16 cellular contexts compared by ENCODE assay signal in the genomic region with DNA sequence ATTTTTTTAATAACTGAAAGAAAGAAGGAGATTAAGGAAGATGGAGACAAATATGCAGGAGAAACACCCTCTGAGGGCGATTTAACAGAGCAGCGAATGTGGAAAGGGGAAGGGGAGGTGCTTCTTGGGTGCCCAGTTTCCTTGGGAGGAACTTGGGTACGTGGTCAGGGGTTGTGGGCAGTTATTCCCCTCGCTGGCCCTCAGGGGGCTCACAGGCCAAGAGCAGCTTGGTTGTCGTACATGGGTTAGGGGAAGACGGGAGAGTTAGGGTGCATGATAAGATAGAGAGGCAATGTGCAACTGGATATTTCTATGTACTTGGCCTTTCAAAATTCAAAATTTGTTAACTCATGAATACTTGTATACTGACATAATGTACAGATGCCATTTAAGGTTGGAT. TPM values are rescaled to one million over a fixed set of nuclear protein-coding genes. Genes with fewer than 3 reads are reported as not detected.
A peak's percentile ranks its signal among the peaks of the same experiment; 100 is the strongest.
DNase-seq lines count a peak whose midpoint lies in the region; FAIRE-seq and TF ChIP-seq lines count a peak whose summit lies in the region.
"Had no signal": no experiment of that assay in that cellular context is flagged by ENCODE, and none has a peak within 500 bp of the region (broad histone marks: within the 10 kb centered on the region; RNA-seq: fewer than 3 reads in every experiment).

No MANE protein-coding gene starts in this region.

- peaks cover 3% of the 10 kb centered on the region for H3K36me3 ChIP-seq in NT2/D1 (ENCODE audit: insufficient read depth, insufficient read length, low read length)
- no peaks in the 10 kb centered on the region for H3K36me3 ChIP-seq in endodermal cell (ENCODE audit: control insufficient read depth, insufficient read depth, low read length)
- H3K36me3 ChIP-seq in small intestine (ENCODE audit: control insufficient read depth in 2 of 2, insufficient read depth in 2 of 2, low read length in 2 of 2), result no peaks in the 10 kb centered on the region
- H3K36me3 ChIP-seq in brain microvascular endothelial cell (replicated peaks), result no peaks in the 10 kb centered on the region

- DNase-seq in activated naive CD4-positive, alpha-beta T cell treated with anti-CD3 and anti-CD28 coated beads, Interleukin-2, amount 10 ng/mL, durations not matched to agents 7 days and 5 days, result no peak
- no peak for DNase-seq in activated naive CD4-positive, alpha-beta T cell treated with Interleukin-2 at 50 U/mL for 16 hours
- DNase-seq in NT2/D1 (ENCODE audit: low read depth, low spot score) (no peak), endodermal cell (peak; percentile 72), type B pancreatic cell (ENCODE audit: extremely low spot score, unreplicated experiment) (no peak), small intestine (no peak), brain microvascular endothelial cell (no peak)
- no peak for DNase-seq in stimulated activated CD4-positive, alpha-beta T cell treated with anti-CD3 and anti-CD28 coated beads, Interleukin-1b, Interleukin-23, amount 100 ng/mL, for 48 hours
- DNase-seq: Calu3, GDM1, KG1, NCI-H1092, NCI-H187, NCI-H446 had no signal

- H3K36me3 Mint-ChIP-seq in activated naive CD4-positive, alpha-beta T cell treated with anti-CD3 and anti-CD28 coated beads, Interleukin-2, amount 10 ng/mL, durations not matched to agents 7 days and 5 days, result peaks cover 4% of the 10 kb centered on the region
- H3K36me3 Mint-ChIP-seq in endodermal cell (ENCODE audit: low read depth) (no peaks in the 10 kb centered on the region), type B pancreatic cell (peaks cover 4% of the 10 kb centered on the region)

- CTCF ChIA-PET in activated naive CD4-positive, alpha-beta T cell treated with anti-CD3 and anti-CD28 coated beads, Interleukin-2, amount 10 ng/mL, durations not matched to agents 7 days and 5 days (lab: Charles Lee), result no interaction called here

- TF ChIP-seq CTCF in endodermal cell (conservative IDR thresholded peaks at IDR 0.05) (peak; percentile 58), type B pancreatic cell (conservative IDR thresholded peaks at IDR 0.05) (peak; percentile 41), brain microvascular endothelial cell (IDR thresholded peaks at IDR 0.05; ENCODE audit: low read depth, low read length, missing control alignments) (no peak)

- H3K4me3 ChIP-seq in NT2/D1 (ENCODE audit: insufficient read length, low read depth) (no peak overlapping the region), endodermal cell (ENCODE audit: low read length) (no peak overlapping the region), small intestine (ENCODE audit: low read depth in 1 of 2, low read length in 2 of 2) (no peak overlapping the region), brain microvascular endothelial cell (ENCODE audit: low read depth, low read length) (no peak overlapping the region)

- H3K9me3 ChIP-seq in NT2/D1 (ENCODE audit: insufficient read depth, low read length) (peaks cover 19% of the 10 kb centered on the region; the same call in 1 of the 2 replicates), endodermal cell (ENCODE audit: control insufficient read depth, low read length) (peaks cover 6% of the 10 kb centered on the region), small intestine (ENCODE audit: control insufficient read depth, low read depth) (no peaks in the 10 kb centered on the region)

- in situ Hi-C loops in brain microvascular endothelial cell (cut with HindIII; ENCODE audit: low pct_ligation_motif_present, low sequenced_read_pairs), result no loop called here

- no peak overlapping the region for H3K27ac Mint-ChIP-seq in activated naive CD4-positive, alpha-beta T cell treated with anti-CD3 and anti-CD28 coated beads, Interleukin-2, amount 10 ng/mL, durations not matched to agents 7 days and 5 days
- H3K27ac Mint-ChIP-seq in endodermal cell, result peak overlapping the region; percentile 89
- H3K27ac Mint-ChIP-seq in type B pancreatic cell, result no peak overlapping the region

- H3K27me3 ChIP-seq in NT2/D1 (ENCODE audit: insufficient read depth, insufficient read length), result no peaks in the 10 kb centered on the region
- no peaks in the 10 kb centered on the region for H3K27me3 ChIP-seq in endodermal cell (ENCODE audit: control insufficient read depth, insufficient read depth, low read length, poor library complexity, severe bottlenecking)
- H3K27me3 ChIP-seq in small intestine (ENCODE audit: control insufficient read depth in 2 of 2, insufficient read depth in 2 of 2, low read length in 2 of 2), result no peaks in the 10 kb centered on the region
- H3K27me3 ChIP-seq in brain microvascular endothelial cell (replicated peaks), result no peaks in the 10 kb centered on the region

- H3K4me1 ChIP-seq in NT2/D1 (ENCODE audit: insufficient read depth, insufficient read length) (peaks cover 4% of the 10 kb centered on the region), endodermal cell (ENCODE audit: control insufficient read depth, insufficient read depth, low read length) (peaks cover 8% of the 10 kb centered on the region), small intestine (ENCODE audit: control insufficient read depth in 2 of 2, insufficient read depth in 1 of 2, low read depth in 1 of 2, low read length in 1 of 2) (no peaks in the 10 kb centered on the region)

- H3K9ac ChIP-seq in NT2/D1 (ENCODE audit: insufficient read length, low read depth) (peak overlapping the region; percentile 38), endodermal cell (ENCODE audit: extremely low read depth, low read length, poor library complexity, severe bottlenecking) (no peak overlapping the region)

- H3K27me3 Mint-ChIP-seq in activated naive CD4-positive, alpha-beta T cell treated with anti-CD3 and anti-CD28 coated beads, Interleukin-2, amount 10 ng/mL, durations not matched to agents 7 days and 5 days, result peaks cover 67% of the 10 kb centered on the region
- no peaks in the 10 kb centered on the region for H3K27me3 Mint-ChIP-seq in endodermal cell (ENCODE audit: insufficient read depth)
- peaks cover 20% of the 10 kb centered on the region for H3K27me3 Mint-ChIP-seq in type B pancreatic cell

- peaks cover 3% of the 10 kb centered on the region for H3K9me3 Mint-ChIP-seq in activated naive CD4-positive, alpha-beta T cell treated with anti-CD3 and anti-CD28 coated beads, Interleukin-2, amount 10 ng/mL, durations not matched to agents 7 days and 5 days
- H3K9me3 Mint-ChIP-seq in endodermal cell, result no peaks in the 10 kb centered on the region
- H3K9me3 Mint-ChIP-seq in type B pancreatic cell, result no peaks in the 10 kb centered on the region

- 70 to 85% methylated on average over 3 to 6 of the region's 6 CpGs for WGBS in endodermal cell (ENCODE audit: insufficient coverage in 1 of 2, insufficient read length in 1 of 2), 2 experiments
- WGBS in small intestine, 3 donors, result 93 to 96% (median 94%) methylated on average over 6 of the region's 6 CpGs

- H3K4me1 Mint-ChIP-seq in activated naive CD4-positive, alpha-beta T cell treated with anti-CD3 and anti-CD28 coated beads, Interleukin-2, amount 10 ng/mL, durations not matched to agents 7 days and 5 days, result peaks cover 23% of the 10 kb centered on the region
- peaks cover 60% of the 10 kb centered on the region for H3K4me1 Mint-ChIP-seq in endodermal cell
- H3K4me1 Mint-ChIP-seq in type B pancreatic cell (ENCODE audit: unreplicated experiment), result peaks cover 46% of the 10 kb centered on the region

- FAIRE-seq in small intestine (lab: Jason Lieb, UNC), result no peak
- FAIRE-seq: GM12892 had no signal

- H3K27ac ChIP-seq in endodermal cell (ENCODE audit: low read depth, low read length), result no peak overlapping the region
- H3K27ac ChIP-seq in small intestine (ENCODE audit: low read depth in 1 of 2, low read length in 1 of 2), result no peak overlapping the region
- H3K27ac ChIP-seq in brain microvascular endothelial cell, result no peak overlapping the region
- H3K27ac ChIP-seq: 22Rv1 had no signal

- H3K4me3 Mint-ChIP-seq in activated naive CD4-positive, alpha-beta T cell treated with anti-CD3 and anti-CD28 coated beads, Interleukin-2, amount 10 ng/mL, durations not matched to agents 7 days and 5 days, result peak overlapping the region; percentile 7
- H3K4me3 Mint-ChIP-seq in endodermal cell, result no peak overlapping the region
- H3K4me3 Mint-ChIP-seq in type B pancreatic cell, result no peak overlapping the region

RNA-seq across cellular contexts. Expression of gene TUBB2A, which starts 7.0 kb away (rescaled TPM):
- 100 to 1,000 TPM; 262 to 297 TPM for total RNA-seq in endodermal cell
- 327 TPM for polyA plus RNA-seq in endodermal cell (2013, experiment 1 of 2)
- polyA plus RNA-seq in endodermal cell (2013, experiment 2 of 2), result 301 TPM
- 51.8 and 62.9 TPM in 2 replicates for total RNA-seq in type B pancreatic cell (ENCODE audit: low replicate concordance)
- 10 to 100 TPM; 66.6 to 97.1 (median 67.3) TPM for polyA plus RNA-seq in small intestine

RNA-seq across cellular contexts. Expression of gene BPHL, which starts 45.9 kb away (rescaled TPM):
- total RNA-seq in endodermal cell, result 10 to 100 TPM; 42.8 to 42.9 TPM
- 33.5 TPM for polyA plus RNA-seq in endodermal cell (2013, experiment 1 of 2)
- 32.0 TPM for polyA plus RNA-seq in endodermal cell (2013, experiment 2 of 2)
- 50.3 and 56.2 TPM in 2 replicates for total RNA-seq in type B pancreatic cell (ENCODE audit: low replicate concordance)
- 100 to 1,000 TPM in 1 of 3 donors, 10 to 100 TPM in 2; 20.4 to 171 (median 95.7) TPM for polyA plus RNA-seq in small intestine
